In the genomic region with DNA sequence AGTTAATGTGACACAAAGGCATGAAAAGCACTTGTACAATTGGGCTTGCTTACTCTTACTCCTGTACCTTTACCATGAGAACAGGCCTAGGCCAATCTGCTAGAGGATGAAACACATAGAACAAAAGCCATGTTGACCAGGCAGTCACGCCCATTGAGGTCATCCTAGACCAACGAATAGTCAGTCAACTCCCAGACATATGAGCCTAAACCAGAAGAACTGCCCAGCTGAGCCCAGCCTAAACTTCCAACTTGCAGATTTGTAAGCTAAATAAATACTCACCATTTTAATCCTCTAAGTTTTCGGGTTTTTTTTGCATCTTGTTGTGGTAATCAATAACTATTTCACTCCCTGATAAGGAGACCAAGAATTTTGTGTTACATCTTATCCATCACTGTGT, we compare ENCODE assay signal across 19 cellular contexts.
DNase-seq lines count a peak whose midpoint lies in the region; ATAC-seq and TF ChIP-seq lines count a peak whose summit lies in the region.
"Had no signal": no experiment of that assay in that cellular context is flagged by ENCODE, and none has a peak within 500 bp of the region (broad histone marks: within the 10 kb centered on the region; RNA-seq: fewer than 3 reads in every experiment).

No MANE protein-coding gene starts in this region.

- H3K36me3 Mint-ChIP-seq in GM23338 (ENCODE audit: low read depth), result no peaks in the 10 kb centered on the region
- H3K36me3 Mint-ChIP-seq: CD8-positive, alpha-beta T cell had no signal

- no peak for TF ChIP-seq EP300 in esophagus muscularis mucosa (IDR thresholded peaks at IDR 0.05)

- no peaks in the 10 kb centered on the region; the same call in 1 of the 2 replicates for H3K9me3 ChIP-seq in HEK293 (ENCODE audit: control insufficient read depth, insufficient read depth, low read depth, low read length)
- peaks cover 0 to 5% (median 1%) of the 10 kb centered on the region in 4 donors for H3K9me3 ChIP-seq in esophagus muscularis mucosa
- no peaks in the 10 kb centered on the region for H3K9me3 ChIP-seq in thoracic aorta
- H3K9me3 ChIP-seq: Caco-2 had no signal

- no peak for ATAC-seq in GM23338
- no peak for ATAC-seq in thoracic aorta (ENCODE audit: insufficient number of reproducible peaks, low FRiP score, low read depth)
- no peak for ATAC-seq in GM18861 (IDR thresholded peaks at IDR 0.05; ENCODE audit: unreplicated experiment)
- ATAC-seq: CD8-positive, alpha-beta T cell had no signal

- no peak overlapping the region for H2AFZ ChIP-seq in GM23338

- no peak for TF ChIP-seq POLR2A in esophagus muscularis mucosa (IDR thresholded peaks at IDR 0.05; ENCODE audit: low read depth)

- no peak overlapping the region for H3K4me2 ChIP-seq in GM23338
- H3K4me2 ChIP-seq: BLaER1 treated with 17β-estradiol and CSF1 and Interleukin-3, amounts not matched to agents 10 nM and 100 nM had no signal

- H3F3A ChIP-seq in GM23338 (replicated peaks; ENCODE audit: low read depth), result no peaks in the 10 kb centered on the region

- CTCF ChIA-PET in HEK293 (lab: Yijun Ruan, JAX), result interaction anchor here (0.6 to 0.7 kb wide), 2 partner anchors 64 to 1725 kb away, joined by 3 to 4 read pairs; no protein-coding TSS in a partner anchor

- H3K27me3 ChIP-seq in GM23338 (ENCODE audit: insufficient read depth), result no peaks in the 10 kb centered on the region
- no peaks in the 10 kb centered on the region for H3K27me3 ChIP-seq in esophagus muscularis mucosa
- H3K27me3 ChIP-seq in thoracic aorta (replicated peaks; ENCODE audit: insufficient read depth), result no peaks in the 10 kb centered on the region
- H3K27me3 ChIP-seq: BLaER1 treated with 17β-estradiol and CSF1 and Interleukin-3, amounts not matched to agents 10 nM and 100 nM had no signal

- no peaks in the 10 kb centered on the region for H3K79me2 ChIP-seq in GM23338 (replicated peaks; ENCODE audit: insufficient read depth)

- no peak overlapping the region for H3K27ac ChIP-seq in GM23338 (ENCODE audit: low read depth)
- H3K27ac ChIP-seq in HEK293 (ENCODE audit: extremely low read depth, low read depth, low read length), result no peak overlapping the region
- no peak overlapping the region for H3K27ac ChIP-seq in esophagus muscularis mucosa (replicated peaks in 1 of 4)
- H3K27ac ChIP-seq in thoracic aorta, result peak overlapping the region; percentile 82 to 84
- H3K27ac ChIP-seq: BLaER1 treated with 17β-estradiol and CSF1 and Interleukin-3, amounts not matched to agents 10 nM and 100 nM; C4-2B had no signal

- DNase-seq in GM23338 (ENCODE audit: low spot score) (no peak), esophagus muscularis mucosa (ENCODE audit: extremely low spot score) (peak; percentile 37), thoracic aorta (ENCODE audit: low spot score) (no peak), MV-4-11 (lab: John Stamatoyannopoulos, UW) (no peak), NCI-H345 (lab: John Stamatoyannopoulos, UW) (no peak)
- DNase-seq: 8988T; ACHN; AML-193; Caco-2; Calu3; CD4-positive, alpha-beta T cell; CD8-positive, alpha-beta T cell; DMS79 treated with DMSO at 0.1 percent for 48 hours; GF-D8 had no signal

- 0 out of 2 replicates have a peak, but pooled peaks cover 3% of the 10 kb centered on the region for H3K9me2 ChIP-seq in GM23338 (ENCODE audit: insufficient read depth)

- peaks cover 3% of the 10 kb centered on the region for H3K27me3 Mint-ChIP-seq in GM23338 (ENCODE audit: insufficient read depth, low read depth, poor library complexity)
- H3K27me3 Mint-ChIP-seq: B cell; CD4-positive, alpha-beta T cell had no signal

- no peaks in the 10 kb centered on the region for H4K20me1 ChIP-seq in GM23338 (replicated peaks; ENCODE audit: insufficient read depth)
- H4K20me1 ChIP-seq: BLaER1 treated with 17β-estradiol and CSF1 and Interleukin-3, amounts not matched to agents 10 nM and 100 nM had no signal

- peaks cover 3% of the 10 kb centered on the region; the same call in 1 of the 3 replicates for H3K4me1 Mint-ChIP-seq in GM23338

- intact Hi-C loops in esophagus muscularis mucosa (cut with DNase I), result no loop called here

- no peak overlapping the region for H3K4me3 ChIP-seq in GM23338
- no peak overlapping the region for H3K4me3 ChIP-seq in HEK293 (ENCODE audit: low read depth, low read length)
- H3K4me3 ChIP-seq in esophagus muscularis mucosa, result no peak overlapping the region
- no peak overlapping the region for H3K4me3 ChIP-seq in thoracic aorta
- H3K4me3 ChIP-seq: BLaER1 treated with 17β-estradiol and CSF1 and Interleukin-3, amounts not matched to agents 10 nM and 100 nM had no signal

- H3K4me3 Mint-ChIP-seq in GM23338, result no peak overlapping the region
- H3K4me3 Mint-ChIP-seq: B cell; CD4-positive, alpha-beta T cell; CD8-positive, alpha-beta T cell had no signal

- POLR2A ChIA-PET in HEK293 (lab: Yijun Ruan, JAX), result no interaction called here

- no peaks in the 10 kb centered on the region; the same call in 1 of the 2 replicates for H3K36me3 ChIP-seq in GM23338 (ENCODE audit: insufficient read depth)
- H3K36me3 ChIP-seq in HEK293 (ENCODE audit: control insufficient read depth in 2 of 2, insufficient read depth in 1 of 2, low read length in 2 of 2), result no peaks in the 10 kb centered on the region
- H3K36me3 ChIP-seq in esophagus muscularis mucosa, result no peaks in the 10 kb centered on the region
- H3K36me3 ChIP-seq in thoracic aorta, result no peaks in the 10 kb centered on the region
- H3K36me3 ChIP-seq: BLaER1 treated with 17β-estradiol and CSF1 and Interleukin-3, amounts not matched to agents 10 nM and 100 nM had no signal

- H3K9me3 Mint-ChIP-seq in GM23338, result peaks cover 2% of the 10 kb centered on the region; the same call in 1 of the 3 replicates

- 91% methylated on average over 3 of the region's 3 CpGs for WGBS in esophagus muscularis mucosa

- no peaks in the 10 kb centered on the region for H3K4me1 ChIP-seq in GM23338 (ENCODE audit: insufficient read depth)
- H3K4me1 ChIP-seq in HEK293 (ENCODE audit: control insufficient read depth, insufficient read depth, low read length), result no peaks in the 10 kb centered on the region
- H3K4me1 ChIP-seq in esophagus muscularis mucosa, result no peaks in the 10 kb centered on the region
- peaks cover 17 to 63% of the 10 kb centered on the region in 2 donors for H3K4me1 ChIP-seq in thoracic aorta (ENCODE audit: control insufficient read depth in 1 of 2, low read depth in 2 of 2)
- H3K4me1 ChIP-seq: Caco-2 had no signal

- TF ChIP-seq CTCF in GM23338 (conservative IDR thresholded peaks at IDR 0.05; ENCODE audit: low read depth in 2 of 2), result no peak
- no peak for TF ChIP-seq CTCF in HEK293 (tag by site-specific recombination; IDR thresholded peaks at IDR 0.05)
- TF ChIP-seq CTCF in esophagus muscularis mucosa (IDR thresholded peaks at IDR 0.05), result no peak
- TF ChIP-seq CTCF in thoracic aorta (IDR thresholded peaks at IDR 0.05), result no peak

- H3K27ac Mint-ChIP-seq in GM23338, result no peak overlapping the region
- H3K27ac Mint-ChIP-seq: B cell; CD4-positive, alpha-beta T cell; CD8-positive, alpha-beta T cell had no signal

TF ChIP-seq in GM23338, 12 proteins besides CTCF, POLR2A, EP300 and RAD21:
- TF ChIP-seq ZNF331 (CRISPR knock-in tag; IDR thresholded peaks at IDR 0.05; ENCODE audit: low read depth), result peak; percentile 82
- TF ChIP-seq STAT1 (IDR thresholded peaks at IDR 0.05; ENCODE audit: unreplicated experiment), result no peak
TF ChIP-seq in GM23338: peak in this region for 1.

TF ChIP-seq in HEK293, 187 proteins besides CTCF, POLR2A, EP300 and RAD21:
- TF ChIP-seq ZNF202 (tag by site-specific recombination; IDR thresholded peaks at IDR 0.05; ENCODE audit: borderline replicate concordance), result no peak
- no peak for TF ChIP-seq ZNF23 (tag by site-specific recombination; IDR thresholded peaks at IDR 0.05; ENCODE audit: borderline replicate concordance)
- TF ChIP-seq SETDB1 (IDR thresholded peaks at IDR 0.05; ENCODE audit: insufficient read length, low read length), result peak; percentile 70
TF ChIP-seq in HEK293: peak in this region for 1.

Comparison
In these comparisons a context has a peak if more than half of its experiments do, and no peak if none do; other contexts are left out.
1. H3K27ac ChIP-seq: peak in thoracic aorta (2 of 2); none in GM23338 (single experiment), HEK293 (single experiment) and esophagus muscularis mucosa (0 of 4).